ENCODE assay signal across 16 cellular contexts in genomic region chr10:21281173-21281572, GRCh38.
"Had no signal": no experiment of that assay in that cellular context is flagged by ENCODE, and none has a peak within 500 bp of the region (broad histone marks: within the 10 kb centered on the region; RNA-seq: fewer than 3 reads in every experiment).

No MANE protein-coding gene starts in this region.

- H3K27ac ChIP-seq: cardiac muscle cell, dorsolateral prefrontal cortex, gastroesophageal sphincter, heart right ventricle, right atrium auricular region, skin epidermis, transverse colon had no signal

- H3K36me3 ChIP-seq: cardiac muscle cell, gastroesophageal sphincter, heart right ventricle, right atrium auricular region, transverse colon had no signal

- ATAC-seq: gastroesophageal sphincter; heart right ventricle; left ventricle myocardium superior; stimulated activated naive CD8-positive, alpha-beta T cell treated with anti-CD3 and anti-CD28 coated beads, Interleukin-15, Interleukin-2, amounts not matched to agents 100 U/mL and 50 U/mL, for 24 hours had no signal

- DNase-seq: activated CD4-positive, alpha-beta T cell treated with anti-CD3 and anti-CD28 coated beads for 1 hour; activated CD4-positive, alpha-beta T cell treated with anti-CD3 and anti-CD28 coated beads, Interleukin-2, amount 50 U/mL, for 48 hours; activated naive CD4-positive, alpha-beta T cell treated with anti-CD3 and anti-CD28 coated beads, Interleukin-2, amount 10 ng/mL, durations not matched to agents 7 days and 5 days; dorsolateral prefrontal cortex; heart right ventricle; left ventricle myocardium superior; nephron progenitor cell; stimulated activated CD4-positive, alpha-beta T cell treated with anti-CD3 and anti-CD28 coated beads, Interleukin-4, amount 100 ng/mL, for 4 hours; stimulated activated CD8-positive, alpha-beta memory T cell treated with anti-CD3 and anti-CD28 coated beads, Interleukin-4, amount 100 ng/mL, for 48 hours; stimulated activated naive CD8-positive, alpha-beta T cell treated with anti-CD3 and anti-CD28 coated beads, Interleukin-15, Interleukin-2, amounts not matched to agents 100 U/mL and 50 U/mL, for 24 hours; T-helper 9 cell; transverse colon had no signal

- H3K27me3 ChIP-seq: cardiac muscle cell, dorsolateral prefrontal cortex, gastroesophageal sphincter, heart right ventricle, right atrium auricular region, transverse colon had no signal

- H3K4me3 ChIP-seq: cardiac muscle cell, dorsolateral prefrontal cortex, gastroesophageal sphincter, heart right ventricle, right atrium auricular region, skin epidermis, transverse colon had no signal

- H3K9me3 ChIP-seq: gastroesophageal sphincter, heart right ventricle, right atrium auricular region, transverse colon had no signal

- H3K4me1 ChIP-seq: gastroesophageal sphincter, right atrium auricular region, transverse colon had no signal
